In genomic region chr7:105768117-105768516, GRCh38 we compare ENCODE assay signal across 2 cellular contexts.
TF ChIP-seq lines count a peak whose summit lies in the region.

No MANE protein-coding gene starts in this region.

TF ChIP-seq in HepG2, 621 proteins besides CTCF, POLR2A, EP300 and RAD21 (continued from another document):
- TF ChIP-seq TIGD3 (CRISPR knock-in tag; IDR thresholded peaks at IDR 0.05; ENCODE audit: borderline replicate concordance): no peak

TF ChIP-seq in K562, 482 proteins besides CTCF, POLR2A, EP300 and RAD21 (continued from another document):
- no peak for TF ChIP-seq RBBP5 (IDR thresholded peaks at IDR 0.05; ENCODE audit: borderline replicate concordance, insufficient read depth, low read length, poor library complexity, severe bottlenecking)
- no peak for TF ChIP-seq ZNF134 (CRISPR knock-in tag; conservative IDR thresholded peaks at IDR 0.05)
- peak; percentile 97 for TF ChIP-seq ESRRA (IDR thresholded peaks at IDR 0.05; ENCODE audit: borderline replicate concordance, low read depth)
- 0 out of 4 replicates have a peak, but pooled peaks of 1 of the 2 experiments have one; percentile 9 for TF ChIP-seq KDM1A (IDR thresholded peaks at IDR 0.05)
- no peak for TF ChIP-seq ARID4B (CRISPR knock-in tag; IDR thresholded peaks at IDR 0.05)
- no peak for TF ChIP-seq TSHZ1 (CRISPR knock-in tag; IDR thresholded peaks at IDR 0.05)
- no peak for TF ChIP-seq ETV1 (tag; conservative IDR thresholded peaks at IDR 0.05; ENCODE audit: low read depth)
- TF ChIP-seq MTA1 (IDR thresholded peaks at IDR 0.05; ENCODE audit: borderline replicate concordance): no peak
- no peak for TF ChIP-seq SPI1 (IDR thresholded peaks at IDR 0.05; ENCODE audit: borderline replicate concordance, low read depth, low read length)
- peak; percentile 73; the same call in 1 of the 2 replicates for TF ChIP-seq BCOR (IDR thresholded peaks at IDR 0.05)
- peak; percentile 86 for TF ChIP-seq RBM25 (IDR thresholded peaks at IDR 0.05; ENCODE audit: low read depth, low read length, severe bottlenecking)
- no peak for TF ChIP-seq TRIM25 (IDR thresholded peaks at IDR 0.05; ENCODE audit: borderline replicate concordance)
- TF ChIP-seq USF1 (CRISPR knock-in tag; IDR thresholded peaks at IDR 0.05): no peak
- TF ChIP-seq NR2C2 (CRISPR knock-in tag; IDR thresholded peaks at IDR 0.05): no peak
- no peak for TF ChIP-seq NR2C2 (tag; IDR thresholded peaks at IDR 0.05)
TF ChIP-seq in K562: peak in this region for 4.
